In genomic region chr6:26158581-26159416, GRCh38 we compare ENCODE assay signal across 8 cellular contexts.
DNase-seq lines count a peak whose midpoint lies in the region; ATAC-seq and TF ChIP-seq lines count a peak whose summit lies in the region.

No MANE protein-coding gene starts in this region.

- peak; percentile 23 for TF ChIP-seq POLR2A in breast epithelium (IDR thresholded peaks at IDR 0.05)

- intact Hi-C loops in breast epithelium (cut with DNase I; ENCODE audit: low total_unique reads) = loop anchor here (2.0 to 5.0 kb wide), 2 partner anchors 84 to 128 kb away; a partner anchor contains a TSS

- under 1% methylated on average over 22 of the region's 22 CpGs for WGBS in smooth muscle cell (ENCODE audit: low lambda C conversion rate)

- H3F3A ChIP-seq in Loucy (ENCODE audit: low read depth) (peaks cover 19% of the 10 kb centered on the region), smooth muscle cell (ENCODE audit: low read depth) (peaks cover 4% of the 10 kb centered on the region)

- peaks cover 31% of the 10 kb centered on the region for H3K79me2 ChIP-seq in Loucy (ENCODE audit: insufficient read depth, low read length)
- H3K79me2 ChIP-seq in smooth muscle cell (ENCODE audit: low read depth) = peaks cover 16% of the 10 kb centered on the region

- TF ChIP-seq CTCF in Loucy (conservative IDR thresholded peaks at IDR 0.05; ENCODE audit: low read length) = no peak
- TF ChIP-seq CTCF in breast epithelium (IDR thresholded peaks at IDR 0.05) = no peak
- TF ChIP-seq CTCF in smooth muscle cell (IDR thresholded peaks at IDR 0.05; ENCODE audit: borderline replicate concordance, insufficient read depth, poor library complexity, severe bottlenecking) = no peak

- no peak overlapping the region for H2AFZ ChIP-seq in Loucy (ENCODE audit: low read length)
- H2AFZ ChIP-seq in smooth muscle cell (ENCODE audit: low read depth) = no peak overlapping the region

- no peaks in the 10 kb centered on the region for H3K36me3 ChIP-seq in ES-I3 (ENCODE audit: insufficient read depth, low read length)
- H3K36me3 ChIP-seq in Loucy (ENCODE audit: insufficient read depth, low read length) = no peaks in the 10 kb centered on the region
- no peaks in the 10 kb centered on the region for H3K36me3 ChIP-seq in breast epithelium
- no peaks in the 10 kb centered on the region for H3K36me3 ChIP-seq in smooth muscle cell (ENCODE audit: low read depth)

- H3K9me3 ChIP-seq in ES-I3 (ENCODE audit: control insufficient read depth, insufficient read depth, low read length) (no peaks in the 10 kb centered on the region), Loucy (ENCODE audit: insufficient read depth, low read depth, low read length) (no peaks in the 10 kb centered on the region), breast epithelium (no peaks in the 10 kb centered on the region), smooth muscle cell (replicated peaks; ENCODE audit: low read depth) (no peaks in the 10 kb centered on the region)

- H4K20me1 ChIP-seq in Loucy (ENCODE audit: insufficient read depth, low read length, poor library complexity, severe bottlenecking) (peaks cover 4% of the 10 kb centered on the region), smooth muscle cell (ENCODE audit: low read depth) (peaks cover 17% of the 10 kb centered on the region)

- peak overlapping the region; percentile 87 for H3K4me3 ChIP-seq in Loucy (ENCODE audit: low read length, poor library complexity, severe bottlenecking)
- peak overlapping the region; percentile 78 to 86 (median 85) for H3K4me3 ChIP-seq in breast epithelium
- H3K4me3 ChIP-seq in smooth muscle cell = peak overlapping the region; percentile 78

- peak overlapping the region; percentile 79 for H3K4me2 ChIP-seq in Loucy (ENCODE audit: low read depth, low read length, poor library complexity, severe bottlenecking)
- H3K4me2 ChIP-seq in smooth muscle cell = peak overlapping the region; percentile 85

- ATAC-seq in HG03039 (IDR thresholded peaks at IDR 0.05; ENCODE audit: unreplicated experiment) = no peak

- H3K27ac ChIP-seq in breast epithelium (peak overlapping the region; percentile 91 to 93), smooth muscle cell (ENCODE audit: low read depth) (peak overlapping the region; percentile 75)

- H3K9ac ChIP-seq in ES-I3 (ENCODE audit: low read depth, low read length) = peak overlapping the region; percentile 96
- peak overlapping the region; percentile 94 for H3K9ac ChIP-seq in Loucy (ENCODE audit: low read depth, low read length, poor library complexity, severe bottlenecking)
- H3K9ac ChIP-seq in smooth muscle cell (ENCODE audit: low read depth) = peak overlapping the region; percentile 37

- H3K4me1 ChIP-seq in ES-I3 (ENCODE audit: insufficient read depth, low read length) = peaks cover 6% of the 10 kb centered on the region
- peaks cover 24% of the 10 kb centered on the region for H3K4me1 ChIP-seq in Loucy (ENCODE audit: insufficient read depth, low read length, poor library complexity, severe bottlenecking)
- H3K4me1 ChIP-seq in breast epithelium = no peaks in the 10 kb centered on the region
- peaks cover 4% of the 10 kb centered on the region for H3K4me1 ChIP-seq in smooth muscle cell (ENCODE audit: low read depth)

- H3K27me3 ChIP-seq in Loucy (ENCODE audit: insufficient read depth, low read length, poor library complexity, severe bottlenecking) (no peaks in the 10 kb centered on the region), breast epithelium (no peaks in the 10 kb centered on the region), smooth muscle cell (ENCODE audit: low read depth) (no peaks in the 10 kb centered on the region)

- DNase-seq in T-helper 2 cell (peak in 4 of 5 experiments; percentile 18 to 91 (median 64)), breast epithelium (ENCODE audit: low spot score in 2 of 2) (peak; percentile 69), inferior parietal cortex (ENCODE audit: extremely low spot score) (peak; percentile 65), smooth muscle cell (lab: John Stamatoyannopoulos, UW; ENCODE audit: unreplicated experiment) (no peak), SHP77 treated with DMSO at 0.1 percent for 48 hours (lab: John Stamatoyannopoulos, UW) (no peak)

- no peaks in the 10 kb centered on the region for H3K9me2 ChIP-seq in Loucy (replicated peaks; ENCODE audit: low read depth, low read length)

Comparison
In these comparisons a context has a peak if more than half of its experiments do, and no peak if none do; other contexts are left out.
1. H3K9ac ChIP-seq: peak in every context shown above with its lines; median percentile 96 in ES-I3; 94 in Loucy; 37 in smooth muscle cell.
2. DNase-seq: peak in T-helper 2 cell (4 of 5), breast epithelium (2 of 2) and inferior parietal cortex (single experiment); none in smooth muscle cell (single experiment) and SHP77 treated with DMSO at 0.1 percent for 48 hours (single experiment).
3. Peak in every context shown above with its lines, with median percentiles within 50 percentile points of each other: H3K4me3 ChIP-seq.